13 cellular contexts compared by ENCODE assay signal in genomic region chr6:5142131-5142530, GRCh38. TPM values are rescaled to one million over a fixed set of nuclear protein-coding genes. Genes with fewer than 3 reads are reported as not detected.
"Had no signal": no experiment of that assay in that cellular context is flagged by ENCODE, and none has a peak within 500 bp of the region (broad histone marks: within the 10 kb centered on the region; RNA-seq: fewer than 3 reads in every experiment).

No MANE protein-coding gene starts in this region.

- H2AFZ ChIP-seq: GM23248 had no signal

- H3K4me3 Mint-ChIP-seq: HFFc6, IgD-negative memory B cell had no signal

- H3K4me2 ChIP-seq: KMS-11 had no signal

- H3K9me3 Mint-ChIP-seq: HFFc6, IgD-negative memory B cell had no signal

- H3K27ac ChIP-seq: GM23248, HL-60, KMS-11 had no signal

- DNase-seq: GM23248, GOT3, H7, HFFc6, KBM-7 had no signal

- H3K27ac Mint-ChIP-seq: HFFc6 had no signal

- FAIRE-seq: HepG2 had no signal

- H3K27me3 Mint-ChIP-seq: IgD-negative memory B cell had no signal

- H3K9ac ChIP-seq: GM23248, KMS-11 had no signal

- H3K9me3 ChIP-seq: HAP-1 had no signal

- H3K4me3 ChIP-seq: GM23248, HAP-1 had no signal

- ATAC-seq: HCT116, HepG2 had no signal

- H3K36me3 ChIP-seq: HAP-1 had no signal

RNA-seq across cellular contexts. Expression of gene PPP1R3G, which starts 57.0 kb away (rescaled TPM):
- total RNA-seq: H4, HT1080 had no signal
